Comparison of ENCODE assay signal across 9 cellular contexts in genomic region chr10:43160067-43160918, GRCh38. TPM values are rescaled to one million over a fixed set of nuclear protein-coding genes. Genes with fewer than 3 reads are reported as not detected.
A peak's percentile ranks its signal among the peaks of the same experiment; 100 is the strongest.
DNase-seq lines count a peak whose midpoint lies in the region; ATAC-seq lines count a peak whose summit lies in the region.
"Had no signal": no experiment of that assay in that cellular context is flagged by ENCODE, and none has a peak within 500 bp of the region (broad histone marks: within the 10 kb centered on the region; RNA-seq: fewer than 3 reads in every experiment).

No MANE protein-coding gene starts in this region.

- H3K36me3 Mint-ChIP-seq in activated T-helper 17 cell treated with anti-CD3 and anti-CD28 coated beads, Interleukin-2, amount 50 U/mL, for 72 hours (ENCODE audit: low read depth), result peaks cover 54% of the 10 kb centered on the region
- H3K36me3 Mint-ChIP-seq in natural killer cell treated with Interleukin-12 subunit alpha and Interleukin-12 subunit beta and Interleukin-15 and Interleukin-18, amount 100 ng/mL, for 72 hours, result peaks cover 20% of the 10 kb centered on the region

- peaks cover 35% of the 10 kb centered on the region for H3K4me1 Mint-ChIP-seq in activated T-helper 17 cell treated with anti-CD3 and anti-CD28 coated beads, Interleukin-2, amount 50 U/mL, for 72 hours
- peaks cover 48 to 62% of the 10 kb centered on the region in 2 donors for H3K4me1 Mint-ChIP-seq in natural killer cell treated with Interleukin-12 subunit alpha and Interleukin-12 subunit beta and Interleukin-15 and Interleukin-18, amount 100 ng/mL, for 72 hours (ENCODE audit: low read depth in 2 of 2)

- H3K27ac Mint-ChIP-seq in activated T-helper 17 cell treated with anti-CD3 and anti-CD28 coated beads, Interleukin-2, amount 50 U/mL, for 72 hours, result peak overlapping the region; percentile 97
- peak overlapping the region; percentile 77 to 81 for H3K27ac Mint-ChIP-seq in natural killer cell treated with Interleukin-12 subunit alpha and Interleukin-12 subunit beta and Interleukin-15 and Interleukin-18, amount 100 ng/mL, for 72 hours

- ATAC-seq in HG03139 (IDR thresholded peaks at IDR 0.05; ENCODE audit: unreplicated experiment), result peak; percentile 44
- peak; percentile 86 for ATAC-seq in activated T-helper 17 cell treated with anti-CD3 and anti-CD28 coated beads, Interleukin-2, amount 50 U/mL, for 72 hours (replicated peaks)
- peak; percentile 77 to 87 for ATAC-seq in natural killer cell treated with Interleukin-12 subunit alpha and Interleukin-12 subunit beta and Interleukin-15 and Interleukin-18, amount 100 ng/mL, for 72 hours
- ATAC-seq: A549 had no signal

- no peaks in the 10 kb centered on the region for H3K27me3 Mint-ChIP-seq in activated T-helper 17 cell treated with anti-CD3 and anti-CD28 coated beads, Interleukin-2, amount 50 U/mL, for 72 hours
- H3K27me3 Mint-ChIP-seq in natural killer cell treated with Interleukin-12 subunit alpha and Interleukin-12 subunit beta and Interleukin-15 and Interleukin-18, amount 100 ng/mL, for 72 hours, result no peaks in the 10 kb centered on the region

- DNase-seq in SIG-M5 treated with dmso at 0.1 percent for 504 hours (lab: John Stamatoyannopoulos, UW; ENCODE audit: unreplicated experiment) (peak; percentile 54), SIG-M5 (lab: John Stamatoyannopoulos, UW) (no peak), cerebellar nuclear complex (lab: John Stamatoyannopoulos, UW) (no peak), cerebellar cortex (ENCODE audit: low spot score) (no peak), NCI-H510A treated with DMSO at 0.1 percent for 48 hours (lab: John Stamatoyannopoulos, UW) (no peak)
- DNase-seq in natural killer cell treated with Interleukin-12 subunit alpha and Interleukin-12 subunit beta and Interleukin-15 and Interleukin-18, amount 100 ng/mL, for 72 hours (ENCODE audit: low spot score), result no peak

- H3K4me3 Mint-ChIP-seq in activated T-helper 17 cell treated with anti-CD3 and anti-CD28 coated beads, Interleukin-2, amount 50 U/mL, for 72 hours, result peak overlapping the region; percentile 65
- H3K4me3 Mint-ChIP-seq in natural killer cell treated with Interleukin-12 subunit alpha and Interleukin-12 subunit beta and Interleukin-15 and Interleukin-18, amount 100 ng/mL, for 72 hours, result peak overlapping the region; percentile 56

- no peaks in the 10 kb centered on the region for H3K9me3 Mint-ChIP-seq in activated T-helper 17 cell treated with anti-CD3 and anti-CD28 coated beads, Interleukin-2, amount 50 U/mL, for 72 hours
- H3K9me3 Mint-ChIP-seq in natural killer cell treated with Interleukin-12 subunit alpha and Interleukin-12 subunit beta and Interleukin-15 and Interleukin-18, amount 100 ng/mL, for 72 hours, result no peaks in the 10 kb centered on the region

RNA-seq across cellular contexts. Expression of gene CSGALNACT2, which starts 22.0 kb away (rescaled TPM):
- total RNA-seq in activated T-helper 17 cell treated with anti-CD3 and anti-CD28 coated beads, Interleukin-2, amount 50 U/mL, for 72 hours, result 10 to 100 TPM; 31.6 to 36.3 TPM
- 10 to 100 TPM; 31.4 to 41.3 TPM for total RNA-seq in natural killer cell treated with Interleukin-12 subunit alpha and Interleukin-12 subunit beta and Interleukin-15 and Interleukin-18, amount 100 ng/mL, for 72 hours
